8 cellular contexts compared by ENCODE assay signal in genomic region chr5:5340206-5340729, GRCh38.
A peak's percentile ranks its signal among the peaks of the same experiment; 100 is the strongest.
DNase-seq lines count a peak whose midpoint lies in the region; ATAC-seq and TF ChIP-seq lines count a peak whose summit lies in the region.

No MANE protein-coding gene starts in this region.

- ATAC-seq in GM21825 (IDR thresholded peaks at IDR 0.05; ENCODE audit: unreplicated experiment), result no peak

- peak in 4 of 6 experiments; percentile 9 to 30 (median 16) for TF ChIP-seq CTCF in Peyer's patch (IDR thresholded peaks at IDR 0.05)
- TF ChIP-seq CTCF in fibroblast of pulmonary artery (IDR thresholded peaks at IDR 0.05; ENCODE audit: low read length, missing control alignments), result peak; percentile 67
- TF ChIP-seq CTCF in osteoblast (IDR thresholded peaks at IDR 0.05; ENCODE audit: extremely low read depth, low read depth, low read length), result peak; percentile 83
- TF ChIP-seq CTCF in GM10248 (IDR thresholded peaks at IDR 0.05; ENCODE audit: control extremely low read depth, extremely low read depth, low read depth, missing control alignments), result no peak

- no peaks in the 10 kb centered on the region for H3K79me2 ChIP-seq in osteoblast (ENCODE audit: insufficient read depth, low read length)

- CTCF ChIA-PET in GM10248 (lab: Yijun Ruan, JAX), result no interaction called here

- POLR2A ChIA-PET in GM10248 (lab: Yijun Ruan, JAX), result no interaction called here

- H3K9me3 ChIP-seq in Peyer's patch (no peaks in the 10 kb centered on the region), osteoblast (ENCODE audit: low read depth, low read length) (no peaks in the 10 kb centered on the region)

- peak overlapping the region in 3 of 4 donors; percentile 9 to 39 (median 22) for H3K27ac ChIP-seq in Peyer's patch
- peak overlapping the region; percentile 74 for H3K27ac ChIP-seq in osteoblast (ENCODE audit: low read depth, low read length)

- H3K36me3 ChIP-seq in Peyer's patch, result no peaks in the 10 kb centered on the region
- H3K36me3 ChIP-seq in osteoblast (ENCODE audit: insufficient read depth, low read length), result no peaks in the 10 kb centered on the region

- H3K4me3 ChIP-seq in Peyer's patch (no peak overlapping the region), fibroblast of pulmonary artery (replicated peaks; ENCODE audit: low read depth, low read length) (no peak overlapping the region), osteoblast (ENCODE audit: insufficient read depth, low read length) (peak overlapping the region; percentile 28)

- H3K27me3 ChIP-seq in Peyer's patch (no peaks in the 10 kb centered on the region), osteoblast (ENCODE audit: insufficient read depth, low read length) (no peaks in the 10 kb centered on the region)

- H4K20me1 ChIP-seq in osteoblast (ENCODE audit: insufficient read depth, low read length), result no peaks in the 10 kb centered on the region

- H3K4me1 ChIP-seq in Peyer's patch (no peaks in the 10 kb centered on the region), osteoblast (ENCODE audit: insufficient read depth, low read length) (peaks cover 41% of the 10 kb centered on the region)

- DNase-seq in COLO668 (lab: John Stamatoyannopoulos, UW; ENCODE audit: unreplicated experiment) (peak; percentile 55), Peyer's patch (peak in 2 of 3 donors; percentile 18 to 68), fibroblast of pulmonary artery (ENCODE audit: low read depth) (peak; percentile 90), osteoblast (ENCODE audit: insufficient read length, low spot score, missing footprints) (peak; percentile 92), GM10248 (ENCODE audit: extremely low spot score) (no peak), NCI-H2196 treated with DMSO at 0.1 percent for 48 hours (lab: John Stamatoyannopoulos, UW; ENCODE audit: unreplicated experiment) (no peak)
- DNase-seq in activated CD8-positive, alpha-beta memory T cell treated with anti-CD3 and anti-CD28 coated beads, Interleukin-2, amount 50 U/mL, for 48 hours, result no peak

- no peak for TF ChIP-seq POLR2A in Peyer's patch (IDR thresholded peaks at IDR 0.05)

- H3K4me2 ChIP-seq in osteoblast (ENCODE audit: insufficient read depth, low read length), result peak overlapping the region; percentile 63

- H2AFZ ChIP-seq in osteoblast (ENCODE audit: low read length), result peak overlapping the region; percentile 10

Comparison
In these comparisons a context has a peak if more than half of its experiments do, and no peak if none do; other contexts are left out.
1. DNase-seq: peak in COLO668 (single experiment), Peyer's patch (2 of 3), fibroblast of pulmonary artery (single experiment) and osteoblast (single experiment); none in GM10248 (single experiment), NCI-H2196 treated with DMSO at 0.1 percent for 48 hours (single experiment) and activated CD8-positive, alpha-beta memory T cell treated with anti-CD3 and anti-CD28 coated beads, Interleukin-2, amount 50 U/mL, for 48 hours (single experiment).